1 cellular context compared by ENCODE assay signal in the genomic region with DNA sequence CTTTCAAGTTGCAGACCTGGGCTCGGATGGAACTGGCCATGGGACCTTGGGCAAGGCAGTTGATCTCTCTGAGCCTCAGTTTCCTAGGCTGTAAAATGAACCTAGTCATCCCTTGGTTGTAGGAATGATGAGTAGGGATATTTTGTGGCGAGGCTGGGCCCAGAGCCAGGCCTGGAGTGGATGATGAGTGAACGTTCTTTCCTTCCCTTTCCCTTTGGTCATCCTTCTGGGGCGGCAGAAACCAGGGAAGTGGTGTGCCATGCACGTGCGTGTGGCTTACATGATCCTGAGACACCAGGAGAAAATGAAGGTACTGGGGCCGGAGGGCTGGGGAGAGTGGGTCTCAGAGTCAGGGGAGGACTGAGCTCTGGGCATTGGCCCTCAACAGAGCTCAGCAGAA.
TF ChIP-seq lines count a peak whose summit lies in the region.

No MANE protein-coding gene starts in this region.

TF ChIP-seq in HepG2, 621 proteins besides CTCF, POLR2A, EP300 and RAD21:
- TF ChIP-seq KLF9 (CRISPR knock-in tag; IDR thresholded peaks at IDR 0.05; ENCODE audit: low read depth), result no peak
- no peak for TF ChIP-seq MIXL1 (CRISPR knock-in tag; IDR thresholded peaks at IDR 0.05)
- no peak for TF ChIP-seq ZBTB1 (CRISPR knock-in tag; IDR thresholded peaks at IDR 0.05; ENCODE audit: borderline replicate concordance)
- TF ChIP-seq ZNF737 (CRISPR knock-in tag; IDR thresholded peaks at IDR 0.05; ENCODE audit: borderline replicate concordance), result no peak
- TF ChIP-seq ZNF883 (CRISPR knock-in tag; IDR thresholded peaks at IDR 0.05; ENCODE audit: not compliant biosample characterization), result no peak
- TF ChIP-seq, protein P1, sequence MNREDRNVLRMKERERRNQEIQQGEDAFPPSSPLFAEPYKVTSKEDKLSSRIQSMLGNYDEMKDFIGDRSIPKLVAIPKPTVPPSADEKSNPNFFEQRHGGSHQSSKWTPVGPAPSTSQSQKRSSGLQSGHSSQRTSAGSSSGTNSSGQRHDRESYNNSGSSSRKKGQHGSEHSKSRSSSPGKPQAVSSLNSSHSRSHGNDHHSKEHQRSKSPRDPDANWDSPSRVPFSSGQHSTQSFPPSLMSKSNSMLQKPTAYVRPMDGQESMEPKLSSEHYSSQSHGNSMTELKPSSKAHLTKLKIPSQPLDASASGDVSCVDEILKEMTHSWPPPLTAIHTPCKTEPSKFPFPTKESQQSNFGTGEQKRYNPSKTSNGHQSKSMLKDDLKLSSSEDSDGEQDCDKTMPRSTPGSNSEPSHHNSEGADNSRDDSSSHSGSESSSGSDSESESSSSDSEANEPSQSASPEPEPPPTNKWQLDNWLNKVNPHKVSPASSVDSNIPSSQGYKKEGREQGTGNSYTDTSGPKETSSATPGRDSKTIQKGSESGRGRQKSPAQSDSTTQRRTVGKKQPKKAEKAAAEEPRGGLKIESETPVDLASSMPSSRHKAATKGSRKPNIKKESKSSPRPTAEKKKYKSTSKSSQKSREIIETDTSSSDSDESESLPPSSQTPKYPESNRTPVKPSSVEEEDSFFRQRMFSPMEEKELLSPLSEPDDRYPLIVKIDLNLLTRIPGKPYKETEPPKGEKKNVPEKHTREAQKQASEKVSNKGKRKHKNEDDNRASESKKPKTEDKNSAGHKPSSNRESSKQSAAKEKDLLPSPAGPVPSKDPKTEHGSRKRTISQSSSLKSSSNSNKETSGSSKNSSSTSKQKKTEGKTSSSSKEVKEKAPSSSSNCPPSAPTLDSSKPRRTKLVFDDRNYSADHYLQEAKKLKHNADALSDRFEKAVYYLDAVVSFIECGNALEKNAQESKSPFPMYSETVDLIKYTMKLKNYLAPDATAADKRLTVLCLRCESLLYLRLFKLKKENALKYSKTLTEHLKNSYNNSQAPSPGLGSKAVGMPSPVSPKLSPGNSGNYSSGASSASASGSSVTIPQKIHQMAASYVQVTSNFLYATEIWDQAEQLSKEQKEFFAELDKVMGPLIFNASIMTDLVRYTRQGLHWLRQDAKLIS (CRISPR knock-in tag; IDR thresholded peaks at IDR 0.05), result no peak
- no peak for TF ChIP-seq AGO1 (IDR thresholded peaks at IDR 0.05; ENCODE audit: low read depth, low read length, poor library complexity, severe bottlenecking)
- TF ChIP-seq MAFF (IDR thresholded peaks at IDR 0.05; ENCODE audit: low read depth, low read length), result 0 out of 2 replicates have a peak, but pooled peaks have one; percentile 8
- TF ChIP-seq ZNF550 (CRISPR knock-in tag; IDR thresholded peaks at IDR 0.05; ENCODE audit: borderline replicate concordance), result no peak
- no peak for TF ChIP-seq ZNF18 (CRISPR knock-in tag; IDR thresholded peaks at IDR 0.05; ENCODE audit: insufficient replicate concordance)
- TF ChIP-seq CBX2 (IDR thresholded peaks at IDR 0.05; ENCODE audit: low read depth, low read length), result no peak
- TF ChIP-seq CBX2 (CRISPR knock-in tag; IDR thresholded peaks at IDR 0.05; ENCODE audit: low read depth), result no peak
- no peak for TF ChIP-seq ZNF350 (CRISPR knock-in tag; IDR thresholded peaks at IDR 0.05; ENCODE audit: borderline replicate concordance, low read depth)
- peak; percentile 28 for TF ChIP-seq RBM22 (optimal IDR thresholded peaks at IDR 0.05; ENCODE audit: low read length)
- no peak for TF ChIP-seq FOXA1 (IDR thresholded peaks at IDR 0.05)
- no peak for TF ChIP-seq FOXA1 (CRISPR knock-in tag; IDR thresholded peaks at IDR 0.05)
- TF ChIP-seq MAFK (conservative IDR thresholded peaks at IDR 0.05 in 1 of 2, IDR thresholded peaks at IDR 0.05 in 1 of 2; ENCODE audit: low read length in 2 of 2), result peak; percentile 24 to 50; a peak in 2 of 4 replicates
TF ChIP-seq in HepG2: peak in this region for 3.
